ENCODE assay signal across 1 cellular context in the genomic region with DNA sequence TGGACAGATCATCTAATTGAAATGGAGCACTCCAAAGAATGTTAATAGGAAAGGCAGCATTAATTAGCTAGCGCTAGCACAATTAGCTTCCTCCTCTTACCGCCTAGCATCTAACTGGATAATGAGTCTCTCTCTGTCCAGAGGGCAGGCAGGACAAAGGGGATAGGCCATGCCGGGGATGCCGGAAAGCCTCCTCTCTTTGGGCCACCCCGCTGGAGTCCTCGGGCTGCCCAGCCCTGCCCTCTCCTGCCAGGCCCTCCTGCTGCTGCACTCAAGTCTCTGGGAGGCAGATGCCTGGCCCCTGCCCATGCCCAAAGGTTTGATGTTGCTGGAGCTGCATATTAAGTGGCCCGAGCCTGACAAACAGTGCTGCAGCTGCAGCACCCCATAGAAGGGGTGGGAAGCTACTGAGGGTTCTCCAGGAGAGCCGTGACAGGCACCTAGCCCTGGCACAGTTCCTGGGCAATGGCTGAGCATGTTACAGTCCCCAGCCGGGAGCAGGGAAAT.
TF ChIP-seq lines count a peak whose summit lies in the region.

No MANE protein-coding gene starts in this region.

TF ChIP-seq in H1, 55 proteins besides CTCF, POLR2A, EP300 and RAD21:
- TF ChIP-seq HDAC2 (IDR thresholded peaks at IDR 0.05; ENCODE audit: borderline replicate concordance in 1 of 2, low read depth in 2 of 2, low read length in 2 of 2) (no peak), CHD2 (IDR thresholded peaks at IDR 0.05; ENCODE audit: low read length) (no peak), TAF1 (IDR thresholded peaks at IDR 0.05; ENCODE audit: low read depth, low read length) (peak; percentile 16; the same call in 1 of the 2 replicates)
TF ChIP-seq in H1: peak in this region for 1.
